ENCODE assay signal across 14 cellular contexts in genomic region chr2:144323946-144324345, GRCh38.
DNase-seq lines count a peak whose midpoint lies in the region; ATAC-seq, FAIRE-seq and TF ChIP-seq lines count a peak whose summit lies in the region.
"Had no signal": no experiment of that assay in that cellular context is flagged by ENCODE, and none has a peak within 500 bp of the region (broad histone marks: within the 10 kb centered on the region; RNA-seq: fewer than 3 reads in every experiment).

No MANE protein-coding gene starts in this region.

- peak; percentile 34 for ATAC-seq in GM19468 (IDR thresholded peaks at IDR 0.05; ENCODE audit: extremely low read depth, unreplicated experiment)
- ATAC-seq in HG03354 (IDR thresholded peaks at IDR 0.05; ENCODE audit: poor library complexity, severe bottlenecking, unreplicated experiment) = peak; percentile 57
- no peak for ATAC-seq in right cardiac atrium
- ATAC-seq: GM23338 had no signal

- no peaks in the 10 kb centered on the region for H3K9me3 ChIP-seq in right cardiac atrium (ENCODE audit: control insufficient read depth, low read length)
- H3K9me3 ChIP-seq: colonic mucosa had no signal

- intact Hi-C loops in right cardiac atrium (cut with DNase I) = no loop called here

- H3K4me3 ChIP-seq in bronchial epithelial cell (ENCODE audit: low read depth, low read length) (no peak overlapping the region), right cardiac atrium (ENCODE audit: low read length) (no peak overlapping the region)
- H3K4me3 ChIP-seq: colonic mucosa, GM23338 had no signal

- H3K27ac ChIP-seq in right cardiac atrium (ENCODE audit: low read length) = no peak overlapping the region
- H3K27ac ChIP-seq: colonic mucosa had no signal

- DNase-seq in GM13977 (ENCODE audit: low spot score) (peak; percentile 26), bronchial epithelial cell (ENCODE audit: low read depth) (peak; percentile 52), NCI-H146 treated with DMSO at 0.1 percent for 48 hours (lab: John Stamatoyannopoulos, UW; ENCODE audit: unreplicated experiment) (no peak), right cardiac atrium (no peak), DMS53 (lab: John Stamatoyannopoulos, UW) (no peak), KBM-7 (no peak)
- DNase-seq: activated CD4-positive, alpha-beta T cell treated with anti-CD3 and anti-CD28 coated beads, Interleukin-2, amount 50 U/mL, for 4 hours; colonic mucosa; DMS 273 treated with DMSO at 0.1 percent for 48 hours; hypothalamus; nucleus accumbens had no signal

- FAIRE-seq in bronchial epithelial cell (lab: Jason Lieb, UNC) = no peak

- TF ChIP-seq CTCF in GM13977 (IDR thresholded peaks at IDR 0.05; ENCODE audit: extremely low read depth, insufficient read depth, missing control alignments) (no peak), bronchial epithelial cell (IDR thresholded peaks at IDR 0.05; ENCODE audit: insufficient read depth, low read length, severe bottlenecking) (no peak)

- H3K36me3 ChIP-seq in bronchial epithelial cell (ENCODE audit: control insufficient read depth, insufficient read depth, low read length) = no peaks in the 10 kb centered on the region
- H3K36me3 ChIP-seq: colonic mucosa had no signal

- no peaks in the 10 kb centered on the region for H3K27me3 ChIP-seq in bronchial epithelial cell (ENCODE audit: control insufficient read depth, insufficient read depth, low read length)
- H3K27me3 ChIP-seq in right cardiac atrium (ENCODE audit: control insufficient read depth, insufficient read depth) = no peaks in the 10 kb centered on the region
- H3K27me3 ChIP-seq: colonic mucosa had no signal

- in situ Hi-C loops in GM13977 (cut with MboI; ENCODE audit: low pct_unique_long_range_greater_than_20kb, low sequenced_read_pairs, unreplicated experiment) (no loop called here), KBM-7 (cut with MboI; ENCODE audit: low pct_unique_long_range_greater_than_20kb, low sequenced_read_pairs) (no loop called here)

- WGBS in right cardiac atrium = 90% methylated on average over 2 of the region's 2 CpGs

- peaks cover 4% of the 10 kb centered on the region for H3K4me1 ChIP-seq in right cardiac atrium (ENCODE audit: control insufficient read depth, insufficient read depth, low read length)
- H3K4me1 ChIP-seq: colonic mucosa had no signal

Comparison
In these comparisons a context has a peak if more than half of its experiments do, and no peak if none do; other contexts are left out.
1. DNase-seq: peak in GM13977 (single experiment) and bronchial epithelial cell (single experiment); none in NCI-H146 treated with DMSO at 0.1 percent for 48 hours (single experiment), right cardiac atrium (0 of 3), DMS53 (single experiment) and KBM-7 (single experiment).
2. ATAC-seq: peak in GM19468 (single experiment) and HG03354 (single experiment); none in right cardiac atrium (0 of 2).